ENCODE assay signal across 10 cellular contexts in genomic region chr19:14632286-14632685, GRCh38. TPM values are rescaled to one million over a fixed set of nuclear protein-coding genes. Genes with fewer than 3 reads are reported as not detected.
A peak's percentile ranks its signal among the peaks of the same experiment; 100 is the strongest.
DNase-seq lines count a peak whose midpoint lies in the region; ATAC-seq, FAIRE-seq and TF ChIP-seq lines count a peak whose summit lies in the region.
"Had no signal": no experiment of that assay in that cellular context is flagged by ENCODE, and none has a peak within 500 bp of the region (broad histone marks: within the 10 kb centered on the region; RNA-seq: fewer than 3 reads in every experiment).

No MANE protein-coding gene starts in this region.

- no peak overlapping the region for H2BK5ac ChIP-seq in H1 (ENCODE audit: low read depth, low read length)

- H3K27me3 ChIP-seq in NT2/D1 (ENCODE audit: insufficient read depth, insufficient read length) (no peaks in the 10 kb centered on the region), H1 (replicated peaks in 1 of 4; ENCODE audit: control insufficient read depth in 3 of 4, extremely low read depth in 1 of 4, insufficient read depth in 3 of 4, low read length in 3 of 4) (no peaks in the 10 kb centered on the region)
- H3K27me3 ChIP-seq: hepatocyte had no signal

- TF ChIP-seq RAD21 in H1 (IDR thresholded peaks at IDR 0.05 in 1 of 2, conservative IDR thresholded peaks at IDR 0.05 in 1 of 2; ENCODE audit: low read depth in 2 of 2, low read length in 2 of 2): no peak

- POLR2A ChIA-PET in H1 (lab: Charles Lee; ENCODE audit: partially characterized antibody): no interaction called here

- H2BK20ac ChIP-seq in H1 (ENCODE audit: low read length): no peak overlapping the region

- no peaks in the 10 kb centered on the region for H3K23me2 ChIP-seq in H1 (ENCODE audit: low read depth, low read length)

- peak; percentile 66 for FAIRE-seq in H1 (lab: Jason Lieb, UNC)

- H3K4me1 ChIP-seq in NT2/D1 (ENCODE audit: insufficient read depth, insufficient read length): no peaks in the 10 kb centered on the region
- H3K4me1 ChIP-seq in H1 (replicated peaks in 1 of 4; ENCODE audit: control insufficient read depth in 3 of 4, insufficient read depth in 4 of 4, low read length in 3 of 4): no peaks in the 10 kb centered on the region

- H2BK15ac ChIP-seq in H1 (ENCODE audit: low read length): no peak overlapping the region

- no peak overlapping the region for H3K18ac ChIP-seq in H1 (ENCODE audit: extremely low read depth, low read length)

- peak in 2 of 3 donors; percentile 1 to 17 for DNase-seq in stimulated activated CD4-positive, alpha-beta T cell treated with anti-CD3 and anti-CD28 coated beads, TNF-alpha, amount 100 ng/mL, for 48 hours (ENCODE audit: low read depth in 3 of 3)
- DNase-seq in stimulated activated CD4-positive, alpha-beta T cell treated with anti-CD3 and anti-CD28 coated beads, Interleukin-12 subunit alpha, Interleukin-12 subunit beta, amount 100 ng/mL, for 4 hours: no peak
- peak; percentile 54 for DNase-seq in NT2/D1 (ENCODE audit: low read depth, low spot score)
- no peak for DNase-seq in H1 (ENCODE audit: low read depth in 1 of 2, low spot score in 2 of 2)
- no peak for DNase-seq in NCI-H146 treated with DMSO at 0.1 percent for 48 hours (lab: John Stamatoyannopoulos, UW; ENCODE audit: unreplicated experiment)
- DNase-seq: GDM1 had no signal

- no peak for TF ChIP-seq EP300 in H1 (IDR thresholded peaks at IDR 0.05; ENCODE audit: borderline replicate concordance in 1 of 2, low read depth in 2 of 2, low read length in 2 of 2)

- no peaks in the 10 kb centered on the region for H3K79me2 ChIP-seq in H1 (ENCODE audit: control insufficient read depth in 1 of 2, insufficient read depth in 2 of 2, low read length in 2 of 2)
- H3K79me2 ChIP-seq: hepatocyte had no signal

- H2BK120ac ChIP-seq in H1 (replicated peaks; ENCODE audit: low read depth, low read length): no peak overlapping the region

- TF ChIP-seq POLR2A in H1 (IDR thresholded peaks at IDR 0.05; ENCODE audit: control extremely low read depth in 1 of 2, low read depth in 2 of 2, low read length in 2 of 2): no peak

- H2BK12ac ChIP-seq in H1 (ENCODE audit: low read depth, low read length): no peak overlapping the region

- H4K5ac ChIP-seq in H1 (ENCODE audit: insufficient read length, low read depth, low read length): no peak overlapping the region

- H3K4me3 ChIP-seq in NT2/D1 (ENCODE audit: insufficient read length, low read depth) (no peak overlapping the region), H1 (ENCODE audit: extremely low read depth in 1 of 4, insufficient read depth in 2 of 4, low read depth in 3 of 4, low read length in 4 of 4) (no peak overlapping the region)
- H3K4me3 ChIP-seq: hepatocyte had no signal

- H3K4me2 ChIP-seq in H1 (ENCODE audit: insufficient read depth in 1 of 2, low read depth in 2 of 2, low read length in 2 of 2): no peak overlapping the region
- H3K4me2 ChIP-seq: hepatocyte had no signal

- 12% methylated on average over 1 of the region's 1 CpG; no CpG with 5 or more reads in 1 of the 2 experiments for WGBS in H1 (ENCODE audit: extremely low coverage in 1 of 2, insufficient coverage in 1 of 2, insufficient read length in 1 of 2, insufficient replicate concordance in 2 of 2, low coverage in 1 of 2, low lambda C conversion rate in 2 of 2, missing lambda C conversion rate in 1 of 2), 2 experiments

- peaks cover 6% of the 10 kb centered on the region for H3K9me3 ChIP-seq in NT2/D1 (ENCODE audit: insufficient read depth, low read length)
- H3K9me3 ChIP-seq in H1 (ENCODE audit: insufficient read depth in 2 of 2, low read depth in 1 of 2, low read length in 1 of 2): peaks cover 18 to 40% of the 10 kb centered on the region in 2 experiments

- no peak overlapping the region for H4K91ac ChIP-seq in H1 (replicated peaks; ENCODE audit: insufficient read length, low read length)

- H3K23ac ChIP-seq in H1 (ENCODE audit: insufficient read length): no peak overlapping the region

- no peak overlapping the region for H3K14ac ChIP-seq in H1 (ENCODE audit: insufficient read length)

- H4K20me1 ChIP-seq in H1 (replicated peaks in 1 of 2; ENCODE audit: control insufficient read depth in 1 of 2, insufficient read depth in 2 of 2, low read length in 2 of 2): no peaks in the 10 kb centered on the region

- ATAC-seq in HG03439 (IDR thresholded peaks at IDR 0.05; ENCODE audit: unreplicated experiment) (no peak), GM21515 (IDR thresholded peaks at IDR 0.05; ENCODE audit: unreplicated experiment) (no peak), GM21786 (IDR thresholded peaks at IDR 0.05; ENCODE audit: unreplicated experiment) (no peak)

- H3K9ac ChIP-seq in NT2/D1 (ENCODE audit: insufficient read length, low read depth) (no peak overlapping the region), H1 (replicated peaks in 1 of 4; ENCODE audit: extremely low read depth in 1 of 4, low read depth in 3 of 4, low read length in 3 of 4) (no peak overlapping the region)

- no peaks in the 10 kb centered on the region for H3K79me1 ChIP-seq in H1 (ENCODE audit: low read depth, low read length)

- no peak overlapping the region for H4K8ac ChIP-seq in H1 (ENCODE audit: extremely low read depth, insufficient read depth, low read length)

- CTCF ChIA-PET in H1 (lab: Charles Lee; ENCODE audit: partially characterized antibody): interaction anchor here (0.6 to 0.7 kb wide), 2 partner anchors 54 to 61 kb away, joined by 3 to 4 read pairs; no protein-coding TSS in a partner anchor

- peak overlapping the region; percentile 73; the same call in 1 of the 2 replicates for H2AFZ ChIP-seq in H1 (ENCODE audit: low read length)
- H2AFZ ChIP-seq: hepatocyte had no signal

- no peak overlapping the region for H3K56ac ChIP-seq in H1 (replicated peaks; ENCODE audit: insufficient read length, low read depth, low read length)

- no peak for TF ChIP-seq CTCF in H1 (IDR thresholded peaks at IDR 0.05; ENCODE audit: control extremely low read depth in 1 of 3, insufficient read depth in 1 of 3, low read depth in 1 of 3, low read length in 3 of 3)

- no peaks in the 10 kb centered on the region for H3K36me3 ChIP-seq in NT2/D1 (ENCODE audit: insufficient read depth, insufficient read length, low read length)
- H3K36me3 ChIP-seq in H1 (ENCODE audit: control insufficient read depth in 2 of 4, insufficient read depth in 4 of 4, low read length in 3 of 4): no peaks in the 10 kb centered on the region

- H3K4ac ChIP-seq in H1 (replicated peaks; ENCODE audit: insufficient read length, low read depth, low read length): no peak overlapping the region

- H3K27ac ChIP-seq in H1 (ENCODE audit: low read depth, low read length): no peak overlapping the region
- H3K27ac ChIP-seq: hepatocyte had no signal

- no peak overlapping the region for H2AK5ac ChIP-seq in H1 (ENCODE audit: low read depth, low read length)

TF ChIP-seq in H1, 55 proteins besides CTCF, POLR2A, EP300 and RAD21:
- peak; percentile 59 for TF ChIP-seq SIX5 (IDR thresholded peaks at IDR 0.05; ENCODE audit: low read depth, low read length)
- TF ChIP-seq CTBP2 (IDR thresholded peaks at IDR 0.05; ENCODE audit: borderline replicate concordance, insufficient read depth, insufficient read length, low read length): no peak
- peak; percentile 59 for TF ChIP-seq USF2 (IDR thresholded peaks at IDR 0.05; ENCODE audit: low read length)

RNA-seq across cellular contexts. Expression of gene ADGRE3, which starts 42.4 kb away (rescaled TPM):
- not detected in 2 replicates for total RNA-seq in H1 (2021; fragmentation: NEBNext Ultra II Directional; extraction: Animal tissue kit (Norgen Biotek cat#: 25700))
- not detected in 2 replicates for polyA plus RNA-seq in H1 (2011; rRNA removed)
- not detected for polyA plus RNA-seq in H1 (2011; cell fraction: cytosol; rRNA removed)
- polyA plus RNA-seq in H1 (2011; cell fraction: nucleus; rRNA removed): not detected
- polyA plus RNA-seq in H1 (2012, experiment 1 of 2): not detected in 4 replicates
- polyA plus RNA-seq in H1 (2012, experiment 2 of 2): not detected
- polyA plus RNA-seq in H1 (2013, experiment 1 of 2): not detected
- not detected for polyA plus RNA-seq in H1 (2013, experiment 2 of 2)
- not detected in 2 replicates for polyA minus RNA-seq in H1 (2011; rRNA and poly(A)+ RNA removed)
- not detected for polyA minus RNA-seq in H1 (2011; cell fraction: cytosol; rRNA and poly(A)+ RNA removed)
- polyA minus RNA-seq in H1 (2011; cell fraction: nucleus; rRNA and poly(A)+ RNA removed): not detected
- total RNA-seq: hepatocyte had no signal
- polyA plus RNA-seq: hepatocyte had no signal

RNA-seq across cellular contexts. Expression of gene CLEC17A, which starts 49.4 kb away (rescaled TPM):
- not detected in 2 replicates for total RNA-seq in H1 (2021; fragmentation: NEBNext Ultra II Directional; extraction: Animal tissue kit (Norgen Biotek cat#: 25700))
- not detected in 2 replicates for polyA plus RNA-seq in H1 (2011; rRNA removed)
- not detected for polyA plus RNA-seq in H1 (2011; cell fraction: cytosol; rRNA removed)
- polyA plus RNA-seq in H1 (2011; cell fraction: nucleus; rRNA removed): not detected
- polyA plus RNA-seq in H1 (2012, experiment 1 of 2): not detected in 4 replicates
- not detected for polyA plus RNA-seq in H1 (2012, experiment 2 of 2)
- polyA plus RNA-seq in H1 (2013, experiment 1 of 2): 0.04 TPM
- polyA plus RNA-seq in H1 (2013, experiment 2 of 2): 0.09 TPM
- not detected in 2 replicates for polyA minus RNA-seq in H1 (2011; rRNA and poly(A)+ RNA removed)
- not detected for polyA minus RNA-seq in H1 (2011; cell fraction: cytosol; rRNA and poly(A)+ RNA removed)
- not detected for polyA minus RNA-seq in H1 (2011; cell fraction: nucleus; rRNA and poly(A)+ RNA removed)
- total RNA-seq: hepatocyte had no signal
- polyA plus RNA-seq: hepatocyte had no signal

RNA-seq across cellular contexts. Expression of gene ZNF333, which starts 57.6 kb away (rescaled TPM):
- total RNA-seq in H1 (2021; fragmentation: NEBNext Ultra II Directional; extraction: Animal tissue kit (Norgen Biotek cat#: 25700)): 7.3 and 7.5 TPM in 2 replicates
- polyA plus RNA-seq in H1 (2011; rRNA removed): 7.9 and 8.4 TPM in 2 replicates
- polyA plus RNA-seq in H1 (2011; cell fraction: cytosol; rRNA removed): 11.6 TPM
- 20.7 TPM for polyA plus RNA-seq in H1 (2011; cell fraction: nucleus; rRNA removed)
- polyA plus RNA-seq in H1 (2012, experiment 1 of 2): 7.0 to 10.7 TPM (median 7.4 TPM) in 4 replicates
- polyA plus RNA-seq in H1 (2012, experiment 2 of 2): 3.4 TPM
- polyA plus RNA-seq in H1 (2013, experiment 1 of 2): 5.4 TPM
- polyA plus RNA-seq in H1 (2013, experiment 2 of 2): 4.5 TPM
- polyA minus RNA-seq in H1 (2011; rRNA and poly(A)+ RNA removed): 9.9 and 13.7 TPM in 2 replicates
- 9.2 TPM for polyA minus RNA-seq in H1 (2011; cell fraction: cytosol; rRNA and poly(A)+ RNA removed)
- 15.4 TPM for polyA minus RNA-seq in H1 (2011; cell fraction: nucleus; rRNA and poly(A)+ RNA removed)

Comparison
In these comparisons a context has a peak if more than half of its experiments do, and no peak if none do; other contexts are left out.
1. DNase-seq: peak in stimulated activated CD4-positive, alpha-beta T cell treated with anti-CD3 and anti-CD28 coated beads, TNF-alpha, amount 100 ng/mL, for 48 hours (2 of 3) and NT2/D1 (single experiment); none in stimulated activated CD4-positive, alpha-beta T cell treated with anti-CD3 and anti-CD28 coated beads, Interleukin-12 subunit alpha, Interleukin-12 subunit beta, amount 100 ng/mL, for 4 hours (single experiment), H1 (0 of 2) and NCI-H146 treated with DMSO at 0.1 percent for 48 hours (single experiment).